20 cellular contexts compared by ENCODE assay signal in the genomic region with DNA sequence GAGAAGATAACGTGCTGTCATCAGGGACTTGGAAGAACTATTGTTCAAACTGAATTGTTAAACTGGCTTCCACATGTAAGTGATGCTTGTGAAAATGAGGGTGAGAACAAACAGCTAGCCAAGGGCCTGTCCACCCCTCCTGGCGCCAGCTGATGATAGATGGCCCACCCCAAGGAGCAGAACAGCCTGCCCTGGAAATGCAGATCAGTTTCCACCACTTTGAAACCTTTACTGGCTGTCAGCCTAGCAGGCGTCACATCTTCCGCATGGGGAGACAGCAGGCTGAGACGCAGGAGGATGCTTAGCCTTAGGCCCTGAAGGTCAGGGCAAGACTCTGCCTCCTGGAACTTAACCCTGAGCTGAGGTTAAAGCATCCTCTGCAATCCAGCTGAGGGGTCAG. TPM values are rescaled to one million over a fixed set of nuclear protein-coding genes. Genes with fewer than 3 reads are reported as not detected.
DNase-seq lines count a peak whose midpoint lies in the region; ATAC-seq and TF ChIP-seq lines count a peak whose summit lies in the region.
"Had no signal": no experiment of that assay in that cellular context is flagged by ENCODE, and none has a peak within 500 bp of the region (broad histone marks: within the 10 kb centered on the region; RNA-seq: fewer than 3 reads in every experiment).

No MANE protein-coding gene starts in this region.

- TF ChIP-seq POLR2A in esophagus muscularis mucosa (IDR thresholded peaks at IDR 0.05; ENCODE audit: low read depth) (no peak), body of pancreas (IDR thresholded peaks at IDR 0.05) (no peak)

- H4K20me1 ChIP-seq in GM23338 (replicated peaks; ENCODE audit: insufficient read depth) = no peaks in the 10 kb centered on the region

- H3K36me3 ChIP-seq in GM23338 (ENCODE audit: insufficient read depth) (no peaks in the 10 kb centered on the region), esophagus muscularis mucosa (no peaks in the 10 kb centered on the region), body of pancreas (replicated peaks in 1 of 2; ENCODE audit: insufficient read depth in 1 of 2, low read depth in 2 of 2) (no peaks in the 10 kb centered on the region)

- H3K4me3 Mint-ChIP-seq in GM23338 = no peak overlapping the region
- no peak overlapping the region for H3K4me3 Mint-ChIP-seq in nephron progenitor cell
- H3K4me3 Mint-ChIP-seq: CD14-positive monocyte; CD8-positive, alpha-beta T cell; H9; IgD-negative memory B cell had no signal

- H3K27ac Mint-ChIP-seq in GM23338 = no peak overlapping the region
- H3K27ac Mint-ChIP-seq in nephron progenitor cell = no peak overlapping the region
- H3K27ac Mint-ChIP-seq: CD14-positive monocyte; CD8-positive, alpha-beta T cell; H9 had no signal

- H3K4me1 ChIP-seq in GM23338 (ENCODE audit: insufficient read depth) = no peaks in the 10 kb centered on the region
- peaks cover 5 to 22% (median 14%) of the 10 kb centered on the region in 4 donors for H3K4me1 ChIP-seq in esophagus muscularis mucosa
- peaks cover 3% of the 10 kb centered on the region for H3K4me1 ChIP-seq in body of pancreas

- H2AFZ ChIP-seq in GM23338 = peak overlapping the region; percentile 43; the same call in 1 of the 2 replicates

- H3K4me2 ChIP-seq in GM23338 = no peak overlapping the region

- H3K27me3 Mint-ChIP-seq in GM23338 (ENCODE audit: insufficient read depth, low read depth, poor library complexity) (no peaks in the 10 kb centered on the region), nephron progenitor cell (ENCODE audit: low read depth, poor library complexity) (peaks cover under 1% of the 10 kb centered on the region)
- H3K27me3 Mint-ChIP-seq: IgD-negative memory B cell had no signal

- H3K4me3 ChIP-seq in GM23338 = no peak overlapping the region
- no peak overlapping the region for H3K4me3 ChIP-seq in esophagus muscularis mucosa
- no peak overlapping the region for H3K4me3 ChIP-seq in body of pancreas

- no peak for TF ChIP-seq EP300 in esophagus muscularis mucosa (IDR thresholded peaks at IDR 0.05)

- no peak for DNase-seq in GM23338 (ENCODE audit: low spot score)
- no peak for DNase-seq in esophagus muscularis mucosa (ENCODE audit: extremely low spot score)
- peak; percentile 37 for DNase-seq in nephron progenitor cell
- DNase-seq in retina = peak; percentile 26
- DNase-seq in GM10266 (ENCODE audit: extremely low spot score) = no peak
- DNase-seq in NCI-H446 (lab: John Stamatoyannopoulos, UW) = no peak
- DNase-seq in body of pancreas = no peak
- no peak for DNase-seq in caudate nucleus (lab: John Stamatoyannopoulos, UW)
- DNase-seq: CD8-positive, alpha-beta T cell; COR-L47; DMS153; DND-41; GDM1; H9 had no signal

- H3K4me1 Mint-ChIP-seq in GM23338 = no peaks in the 10 kb centered on the region
- H3K4me1 Mint-ChIP-seq in nephron progenitor cell = peaks cover 45% of the 10 kb centered on the region
- H3K4me1 Mint-ChIP-seq: CD14-positive monocyte, H9 had no signal

- H3K36me3 Mint-ChIP-seq in GM23338 (ENCODE audit: low read depth) = no peaks in the 10 kb centered on the region
- H3K36me3 Mint-ChIP-seq in nephron progenitor cell (ENCODE audit: low read depth) = no peaks in the 10 kb centered on the region
- H3K36me3 Mint-ChIP-seq: CD14-positive monocyte; CD8-positive, alpha-beta T cell; IgD-negative memory B cell had no signal

- H3K9me2 ChIP-seq in GM23338 (ENCODE audit: insufficient read depth) = no peaks in the 10 kb centered on the region

- H3K27me3 ChIP-seq in GM23338 (ENCODE audit: insufficient read depth) = no peaks in the 10 kb centered on the region
- H3K27me3 ChIP-seq in esophagus muscularis mucosa = no peaks in the 10 kb centered on the region
- no peaks in the 10 kb centered on the region for H3K27me3 ChIP-seq in body of pancreas

- H3F3A ChIP-seq in GM23338 (replicated peaks; ENCODE audit: low read depth) = no peaks in the 10 kb centered on the region

- intact Hi-C loops in esophagus muscularis mucosa (cut with DNase I) = no loop called here
- intact Hi-C loops in body of pancreas (cut with DNase I) = no loop called here

- 56% methylated on average over 3 of the region's 5 CpGs for WGBS in esophagus muscularis mucosa
- 49 to 76% methylated on average over 3 to 5 of the region's 5 CpGs for WGBS in body of pancreas, 2 donors

- H3K9me3 ChIP-seq in esophagus muscularis mucosa = no peaks in the 10 kb centered on the region
- H3K9me3 ChIP-seq in body of pancreas = no peaks in the 10 kb centered on the region

- no peaks in the 10 kb centered on the region for H3K79me2 ChIP-seq in GM23338 (replicated peaks; ENCODE audit: insufficient read depth)

- H3K27ac ChIP-seq in GM23338 (ENCODE audit: low read depth) = no peak overlapping the region
- H3K27ac ChIP-seq in esophagus muscularis mucosa (replicated peaks in 1 of 4) = peak overlapping the region in 3 of 4 donors; percentile 10 to 57 (median 12)
- no peak overlapping the region for H3K27ac ChIP-seq in body of pancreas
- no peak overlapping the region for H3K27ac ChIP-seq in caudate nucleus (ENCODE audit: low read depth, low read length)
- H3K27ac ChIP-seq: 22Rv1 had no signal

- TF ChIP-seq CTCF in GM23338 (conservative IDR thresholded peaks at IDR 0.05; ENCODE audit: low read depth in 2 of 2) (no peak), esophagus muscularis mucosa (IDR thresholded peaks at IDR 0.05) (no peak), nephron progenitor cell (IDR thresholded peaks at IDR 0.05) (no peak), GM10266 (IDR thresholded peaks at IDR 0.05; ENCODE audit: control insufficient read depth, insufficient read depth, low read depth, missing control alignments) (no peak), body of pancreas (IDR thresholded peaks at IDR 0.05) (no peak)

- no peaks in the 10 kb centered on the region for H3K9me3 Mint-ChIP-seq in GM23338
- no peaks in the 10 kb centered on the region for H3K9me3 Mint-ChIP-seq in nephron progenitor cell
- H3K9me3 Mint-ChIP-seq: CD8-positive, alpha-beta T cell; H9; IgD-negative memory B cell had no signal

- ATAC-seq in GM23338 (no peak), body of pancreas (no peak)
- ATAC-seq: CD8-positive, alpha-beta T cell had no signal

TF ChIP-seq in GM23338, 12 proteins besides CTCF, POLR2A, EP300 and RAD21 (continues in another document):
- no peak for TF ChIP-seq POLR2AphosphoS5 (IDR thresholded peaks at IDR 0.05; ENCODE audit: low read depth)
- no peak for TF ChIP-seq ZNF331 (CRISPR knock-in tag; IDR thresholded peaks at IDR 0.05; ENCODE audit: low read depth)
- TF ChIP-seq EZH2 (IDR thresholded peaks at IDR 0.05; ENCODE audit: low read depth, unreplicated experiment) = no peak

RNA-seq across cellular contexts. Expression of a gene that starts 6.3 kb away (rescaled TPM):
- total RNA-seq in GM23338 (2014; rRNA removed; shearing (Covaris generic)) = not detected in 2 replicates
- not detected in 2 replicates for polyA plus RNA-seq in GM23338 (2016; fragmentation: Nextera tagmentation; extraction: Ambion mirVana)
- total RNA-seq in esophagus muscularis mucosa (not detected), body of pancreas (not detected)
- total RNA-seq: A673; CD8-positive, alpha-beta T cell; H9 had no signal
- polyA plus RNA-seq: BJ, CD14-positive monocyte, IgD-negative memory B cell had no signal

RNA-seq across cellular contexts. Expression of a gene that starts 9.4 kb away (rescaled TPM):
- total RNA-seq in GM23338 (2014; rRNA removed; shearing (Covaris generic)) = 25.3 and 36.0 TPM in 2 replicates
- polyA plus RNA-seq in GM23338 (2016; fragmentation: Nextera tagmentation; extraction: Ambion mirVana) = 18.9 and 19.0 TPM in 2 replicates
- 10 to 100 TPM; 26.3 to 29.9 (median 29.4) TPM for total RNA-seq in esophagus muscularis mucosa
- 10 to 100 TPM; 10.1 to 22.1 TPM for total RNA-seq in body of pancreas

RNA-seq across cellular contexts. Expression of a gene that starts 29.0 kb away (rescaled TPM):
- total RNA-seq in GM23338 (2014; rRNA removed; shearing (Covaris generic)) = 20.1 and 27.7 TPM in 2 replicates
- 4.5 and 5.4 TPM in 2 replicates for polyA plus RNA-seq in GM23338 (2016; fragmentation: Nextera tagmentation; extraction: Ambion mirVana)
- total RNA-seq in esophagus muscularis mucosa = 100 to 1,000 TPM; 123 to 216 (median 198) TPM
- total RNA-seq in body of pancreas = 1 to 10 TPM; 3.1 to 4.6 TPM
- total RNA-seq: CD8-positive, alpha-beta T cell; HT-29 had no signal
- polyA plus RNA-seq: CD14-positive monocyte, IgD-negative memory B cell had no signal

RNA-seq across cellular contexts. Expression of a gene that starts 37.7 kb away (rescaled TPM):
- total RNA-seq in GM23338 (2014; rRNA removed; shearing (Covaris generic)) = not detected in 2 replicates
- 0.09 TPM in 1 of 2 replicates, not detected in the other for polyA plus RNA-seq in GM23338 (2016; fragmentation: Nextera tagmentation; extraction: Ambion mirVana)
- under 1 TPM in 1 of 4 donors, not detected in 3; 0.17 TPM for total RNA-seq in esophagus muscularis mucosa
- not detected for total RNA-seq in body of pancreas
- total RNA-seq: A673; CD8-positive, alpha-beta T cell; H9; HT-29 had no signal
- polyA plus RNA-seq: BJ, CD14-positive monocyte, IgD-negative memory B cell had no signal

RNA-seq across cellular contexts. Expression of a gene that starts 49.1 kb away (rescaled TPM):
- total RNA-seq in GM23338 (2014; rRNA removed; shearing (Covaris generic)) = 86.6 and 102 TPM in 2 replicates
- 79.4 and 81.0 TPM in 2 replicates for polyA plus RNA-seq in GM23338 (2016; fragmentation: Nextera tagmentation; extraction: Ambion mirVana)
- total RNA-seq in esophagus muscularis mucosa = 10 to 100 TPM; 83.5 to 96.7 (median 90.8) TPM
- 10 to 100 TPM; 33.0 to 46.4 TPM for total RNA-seq in body of pancreas

Comparison
In these comparisons a context has a peak if more than half of its experiments do, and no peak if none do; other contexts are left out.
1. DNase-seq: peak in nephron progenitor cell (single experiment) and retina (single experiment); none in GM23338 (single experiment), esophagus muscularis mucosa (single experiment), GM10266 (single experiment), NCI-H446 (0 of 2), body of pancreas (0 of 4) and caudate nucleus (0 of 61).
2. H3K27ac ChIP-seq: peak in esophagus muscularis mucosa (3 of 4); none in GM23338 (single experiment), body of pancreas (0 of 4) and caudate nucleus (single experiment).